In genomic region chr15:34365073-34365825, GRCh38 we compare ENCODE assay signal across 9 cellular contexts. TPM values are rescaled to one million over a fixed set of nuclear protein-coding genes. Genes with fewer than 3 reads are reported as not detected.
DNase-seq lines count a peak whose midpoint lies in the region; ATAC-seq and TF ChIP-seq lines count a peak whose summit lies in the region.
"Had no signal": no experiment of that assay in that cellular context is flagged by ENCODE, and none has a peak within 500 bp of the region (broad histone marks: within the 10 kb centered on the region; RNA-seq: fewer than 3 reads in every experiment).

No MANE protein-coding gene starts in this region.

- H2AK5ac ChIP-seq in neuronal stem cell (ENCODE audit: low read depth, low read length) = no peak overlapping the region

- no peaks in the 10 kb centered on the region for H3K9me3 ChIP-seq in Panc1 (ENCODE audit: control insufficient read depth, insufficient read depth, low read depth, low read length)
- H3K9me3 ChIP-seq in effector memory CD4-positive, alpha-beta T cell (ENCODE audit: control insufficient read depth, low read length) = no peaks in the 10 kb centered on the region
- H3K9me3 ChIP-seq in neuronal stem cell (replicated peaks in 1 of 2; ENCODE audit: control insufficient read depth in 2 of 2, insufficient read depth in 1 of 2, low read depth in 1 of 2, low read length in 2 of 2) = peaks cover 0 to 1% of the 10 kb centered on the region in 2 donors

- H3K27ac ChIP-seq in Panc1 (ENCODE audit: low read length) (no peak overlapping the region), neuronal stem cell (replicated peaks; ENCODE audit: low read length) (no peak overlapping the region)
- peak overlapping the region; percentile 38 for H3K27ac ChIP-seq in effector memory CD4-positive, alpha-beta T cell (ENCODE audit: insufficient read depth, low read length, poor library complexity, severe bottlenecking)

- H3K23ac ChIP-seq in neuronal stem cell (ENCODE audit: low read depth, low read length, poor library complexity) = no peak overlapping the region

- no peak for TF ChIP-seq CTCF in GM13976 (IDR thresholded peaks at IDR 0.05; ENCODE audit: borderline replicate concordance, control extremely low read depth, extremely low read depth, insufficient read depth, missing control alignments)
- TF ChIP-seq CTCF in Panc1 (IDR thresholded peaks at IDR 0.05) = no peak

- H3K18ac ChIP-seq in neuronal stem cell (ENCODE audit: low read length) = peak overlapping the region; percentile 48

- H3K79me1 ChIP-seq in neuronal stem cell (ENCODE audit: low read depth, low read length) = peaks cover 4% of the 10 kb centered on the region

- peak overlapping the region; percentile 64 for H4K91ac ChIP-seq in neuronal stem cell (ENCODE audit: low read depth, low read length, poor library complexity)

- in situ Hi-C loops in GM13976 (cut with MboI; ENCODE audit: low sequenced_read_pairs, unreplicated experiment) (loop anchor here (25.0 kb wide), 2 partner anchors 222 to 303 kb away; partner anchors contain the start of gene GOLGA8B), Panc1 (cut with HindIII; ENCODE audit: low pct_unique_long_range_greater_than_20kb, low sequenced_read_pairs) (no loop called here)

- peak overlapping the region; percentile 100 for H2AFZ ChIP-seq in neuronal stem cell (ENCODE audit: low read length)

- H2BK12ac ChIP-seq in neuronal stem cell (ENCODE audit: low read length) = no peak overlapping the region

- H2BK15ac ChIP-seq in neuronal stem cell (ENCODE audit: low read length) = no peak overlapping the region

- peak overlapping the region in 1 of 2 experiments; percentile 77; a peak in 2 of 4 replicates for H3K4me3 ChIP-seq in Panc1 (ENCODE audit: low read depth in 2 of 2, low read length in 2 of 2)
- no peak overlapping the region for H3K4me3 ChIP-seq in effector memory CD4-positive, alpha-beta T cell (ENCODE audit: insufficient read depth, low read depth, low read length, poor library complexity, severe bottlenecking)
- peak overlapping the region in 1 of 2 donors; percentile 98 for H3K4me3 ChIP-seq in neuronal stem cell (ENCODE audit: low read length in 2 of 2)

- H3K4me1 ChIP-seq in Panc1 (ENCODE audit: control insufficient read depth, insufficient read depth, low read length) (peaks cover 10% of the 10 kb centered on the region; the same call in 1 of the 2 replicates), neuronal stem cell (ENCODE audit: control insufficient read depth in 2 of 2, insufficient read depth in 1 of 2, low read depth in 1 of 2, low read length in 2 of 2) (peaks cover 8 to 12% of the 10 kb centered on the region in 2 donors)
- peaks cover 19% of the 10 kb centered on the region for H3K4me1 ChIP-seq in effector memory CD4-positive, alpha-beta T cell (ENCODE audit: control insufficient read depth, insufficient read depth, low read length, poor library complexity, severe bottlenecking)
- H3K4me1 ChIP-seq: parathyroid adenoma had no signal

- POLR2A ChIA-PET in Panc1 (lab: Charles Lee) = no interaction called here

- no peak overlapping the region for H2BK120ac ChIP-seq in neuronal stem cell (ENCODE audit: low read depth, low read length)

- H3K14ac ChIP-seq in neuronal stem cell (ENCODE audit: low read length) = no peak overlapping the region

- TSS peak; percentile 59 for BruUV-seq in Panc1 (replicated peaks; lab: Mats Ljungman, UMichigan)

- H2BK5ac ChIP-seq in neuronal stem cell (ENCODE audit: low read length) = no peak overlapping the region

- H3K4me2 ChIP-seq in neuronal stem cell (ENCODE audit: insufficient read depth, low read length, poor library complexity, severe bottlenecking) = no peak overlapping the region

- H3K27me3 ChIP-seq in Panc1 (ENCODE audit: control insufficient read depth, insufficient read depth, low read length) (no peaks in the 10 kb centered on the region), neuronal stem cell (ENCODE audit: control insufficient read depth in 3 of 3, insufficient read depth in 3 of 3, low read depth in 1 of 3, low read length in 3 of 3) (no peaks in the 10 kb centered on the region)
- H3K27me3 ChIP-seq in effector memory CD4-positive, alpha-beta T cell (replicated peaks; ENCODE audit: control insufficient read depth, insufficient read depth, low read length, poor library complexity, severe bottlenecking) = no peaks in the 10 kb centered on the region

- H3K9ac ChIP-seq in neuronal stem cell (ENCODE audit: low read depth, low read length, poor library complexity) = no peak overlapping the region
- H3K9ac ChIP-seq: parathyroid adenoma had no signal

- intact Hi-C loops in Panc1 (cut with micrococcal nuclease; ENCODE audit: unreplicated experiment) = no loop called here

- H3K36me3 ChIP-seq in Panc1 (ENCODE audit: control insufficient read depth, insufficient read depth, low read length) = peaks cover 5% of the 10 kb centered on the region; the same call in 1 of the 2 replicates
- H3K36me3 ChIP-seq in effector memory CD4-positive, alpha-beta T cell (ENCODE audit: control insufficient read depth, insufficient read depth, low read length) = peaks cover 28% of the 10 kb centered on the region
- H3K36me3 ChIP-seq in neuronal stem cell (replicated peaks in 1 of 2; ENCODE audit: control insufficient read depth in 2 of 2, insufficient read depth in 2 of 2, low read length in 2 of 2) = peaks cover 17 to 33% of the 10 kb centered on the region in 2 donors

- H3K4ac ChIP-seq in neuronal stem cell (ENCODE audit: low read length) = peak overlapping the region; percentile 32

- CTCF ChIA-PET in Panc1 (lab: Charles Lee) = no interaction called here

- H4K8ac ChIP-seq in neuronal stem cell (ENCODE audit: low read depth, low read length) = no peak overlapping the region

- DNase-seq in GM13976 (ENCODE audit: low spot score) = peak; percentile 49
- DNase-seq in Panc1 (ENCODE audit: low read depth, low spot score) = no peak
- peak in 1 of 3 donors; percentile 41 for DNase-seq in effector memory CD4-positive, alpha-beta T cell
- DNase-seq in neuronal stem cell (ENCODE audit: low spot score) = no peak
- no peak for DNase-seq in NCI-H510A (lab: John Stamatoyannopoulos, UW)
- DNase-seq in DMS79 (lab: John Stamatoyannopoulos, UW) = no peak
- DNase-seq in DMS153 (lab: John Stamatoyannopoulos, UW) = no peak

- WGBS in neuronal stem cell (ENCODE audit: extremely low coverage in 2 of 2, insufficient read length in 2 of 2, insufficient replicate concordance in 1 of 2), 2 donors = no CpG with 5 or more reads among the region's 16 CpGs

- ATAC-seq in Panc1 = no peak
- ATAC-seq in GM21447 (IDR thresholded peaks at IDR 0.05; ENCODE audit: unreplicated experiment) = no peak

RNA-seq across cellular contexts. Expression of gene LPCAT4, which starts 1.7 kb away (rescaled TPM):
- total RNA-seq in Panc1 (2021; ENCODE audit: unreplicated experiment) = 58.5 TPM
- 76.3 TPM for polyA plus RNA-seq in Panc1 (2012; ENCODE audit: insufficient read length)
- 72.2 TPM for polyA plus RNA-seq in neuronal stem cell (2013, experiment 1 of 2)
- polyA plus RNA-seq in neuronal stem cell (2013, experiment 2 of 2) = 73.0 TPM

RNA-seq across cellular contexts. Expression of gene NUTM1, which starts 22.1 kb away (rescaled TPM):
- 0.05 TPM for total RNA-seq in Panc1 (2021; ENCODE audit: unreplicated experiment)
- not detected for polyA plus RNA-seq in Panc1 (2012; ENCODE audit: insufficient read length)
- 0.01 TPM for polyA plus RNA-seq in neuronal stem cell (2013, experiment 1 of 2)
- not detected for polyA plus RNA-seq in neuronal stem cell (2013, experiment 2 of 2)

RNA-seq across cellular contexts. Expression of gene NOP10, which starts 22.3 kb away (rescaled TPM):
- 306 TPM for total RNA-seq in Panc1 (2021; ENCODE audit: unreplicated experiment)
- polyA plus RNA-seq in Panc1 (2012; ENCODE audit: insufficient read length) = 308 TPM
- 266 TPM for polyA plus RNA-seq in neuronal stem cell (2013, experiment 1 of 2)
- 270 TPM for polyA plus RNA-seq in neuronal stem cell (2013, experiment 2 of 2)

RNA-seq across cellular contexts. Expression of gene SLC12A6, which starts 27.7 kb away (rescaled TPM):
- total RNA-seq in Panc1 (2021; ENCODE audit: unreplicated experiment) = 19.5 TPM
- polyA plus RNA-seq in Panc1 (2012; ENCODE audit: insufficient read length) = 11.0 TPM
- 9.4 TPM for polyA plus RNA-seq in neuronal stem cell (2013, experiment 1 of 2)
- 10.4 TPM for polyA plus RNA-seq in neuronal stem cell (2013, experiment 2 of 2)
